Comparison of ENCODE assay signal across 21 cellular contexts in genomic region chr14:94751321-94751720, GRCh38. TPM values are rescaled to one million over a fixed set of nuclear protein-coding genes. Genes with fewer than 3 reads are reported as not detected.
DNase-seq lines count a peak whose midpoint lies in the region; ATAC-seq and TF ChIP-seq lines count a peak whose summit lies in the region.
"Had no signal": no experiment of that assay in that cellular context is flagged by ENCODE, and none has a peak within 500 bp of the region (broad histone marks: within the 10 kb centered on the region; RNA-seq: fewer than 3 reads in every experiment).

No MANE protein-coding gene starts in this region.

- H3K9me3 Mint-ChIP-seq in chondrocyte (ENCODE audit: low read depth) (no peaks in the 10 kb centered on the region), neural progenitor cell (no peaks in the 10 kb centered on the region)
- H3K9me3 Mint-ChIP-seq: CD4-positive, alpha-beta T cell; CD8-positive, alpha-beta memory T cell had no signal

- no peaks in the 10 kb centered on the region for H3K79me2 ChIP-seq in neural progenitor cell (ENCODE audit: low read depth)

- intact Hi-C loops in sciatic nerve (cut with DNase I) = no loop called here

- H3K9me3 ChIP-seq in neural progenitor cell (ENCODE audit: low read depth) = no peaks in the 10 kb centered on the region
- H3K9me3 ChIP-seq: BE2C; BLaER1 treated with 17β-estradiol and CSF1 and Interleukin-3, amounts not matched to agents 10 nM and 100 nM; HAP-1 had no signal

- no peak for ATAC-seq in sciatic nerve

- H3K27ac Mint-ChIP-seq in chondrocyte (ENCODE audit: unreplicated experiment) (no peak overlapping the region), neural progenitor cell (no peak overlapping the region)
- H3K27ac Mint-ChIP-seq: CD4-positive, alpha-beta T cell; HFFc6 had no signal

- peaks cover 6% of the 10 kb centered on the region for H3K27me3 ChIP-seq in neural progenitor cell
- H3K27me3 ChIP-seq: BE2C; BLaER1 treated with 17β-estradiol and CSF1 and Interleukin-3, amounts not matched to agents 10 nM and 100 nM had no signal

- H3K27me3 Mint-ChIP-seq in chondrocyte (ENCODE audit: low read depth) = peaks cover 15% of the 10 kb centered on the region
- H3K27me3 Mint-ChIP-seq in neural progenitor cell (ENCODE audit: insufficient read depth, low read depth) = peaks cover 9% of the 10 kb centered on the region

- no peak overlapping the region for H3K27ac ChIP-seq in neural progenitor cell
- H3K27ac ChIP-seq: 22Rv1; BLaER1 treated with 17β-estradiol and CSF1 and Interleukin-3, amounts not matched to agents 10 nM and 100 nM had no signal

- no peak overlapping the region for H3K9ac ChIP-seq in neural progenitor cell
- H3K9ac ChIP-seq: BLaER1 treated with 17β-estradiol and CSF1 and Interleukin-3, amounts not matched to agents 10 nM and 100 nM had no signal

- no peaks in the 10 kb centered on the region for H4K20me1 ChIP-seq in neural progenitor cell (ENCODE audit: low read depth)
- H4K20me1 ChIP-seq: BLaER1 treated with 17β-estradiol and CSF1 and Interleukin-3, amounts not matched to agents 10 nM and 100 nM had no signal

- in situ Hi-C loops in GM13976 (cut with MboI; ENCODE audit: low sequenced_read_pairs, unreplicated experiment) = no loop called here

- DNase-seq in chondrocyte (ENCODE audit: low spot score) (peak; percentile 40), neural progenitor cell (ENCODE audit: low spot score) (no peak), sciatic nerve (ENCODE audit: low spot score) (peak; percentile 42), DMS53 treated with DMSO at 0.1 percent for 48 hours (lab: John Stamatoyannopoulos, UW; ENCODE audit: unreplicated experiment) (no peak), GM13976 (ENCODE audit: low spot score) (no peak), T-helper 1 cell (no peak)
- DNase-seq: AML-193; BE2C; CD4-positive, alpha-beta T cell; CD8-positive, alpha-beta memory T cell; COR-L47; DMS 273 treated with DMSO at 0.1 percent for 48 hours; DMS79 treated with DMSO at 0.1 percent for 48 hours; GF-D8; GOT3; HFFc6 had no signal

- H3K36me3 Mint-ChIP-seq in chondrocyte (ENCODE audit: low read depth) (no peaks in the 10 kb centered on the region), neural progenitor cell (no peaks in the 10 kb centered on the region)
- H3K36me3 Mint-ChIP-seq: CD14-positive monocyte; CD8-positive, alpha-beta memory T cell had no signal

- H3K4me1 ChIP-seq in neural progenitor cell = peaks cover 40% of the 10 kb centered on the region
- H3K4me1 ChIP-seq: BE2C; BLaER1 treated with 17β-estradiol and CSF1 and Interleukin-3, amounts not matched to agents 10 nM and 100 nM; HAP-1 had no signal

- no peaks in the 10 kb centered on the region for H3K36me3 ChIP-seq in neural progenitor cell
- H3K36me3 ChIP-seq: BE2C; BLaER1 treated with 17β-estradiol and CSF1 and Interleukin-3, amounts not matched to agents 10 nM and 100 nM; HAP-1 had no signal

- peaks cover 34% of the 10 kb centered on the region for H3F3A ChIP-seq in neural progenitor cell (ENCODE audit: low read depth)

- H3K4me2 ChIP-seq in neural progenitor cell = peak overlapping the region; percentile 28
- H3K4me2 ChIP-seq: BLaER1 treated with 17β-estradiol and CSF1 and Interleukin-3, amounts not matched to agents 10 nM and 100 nM had no signal

- no peak overlapping the region for H3K4me3 ChIP-seq in neural progenitor cell
- H3K4me3 ChIP-seq: BLaER1 treated with 17β-estradiol and CSF1 and Interleukin-3, amounts not matched to agents 10 nM and 100 nM; HAP-1 had no signal

- H3K4me1 Mint-ChIP-seq in chondrocyte (ENCODE audit: low read depth) = no peaks in the 10 kb centered on the region
- peaks cover 16% of the 10 kb centered on the region for H3K4me1 Mint-ChIP-seq in neural progenitor cell
- H3K4me1 Mint-ChIP-seq: CD14-positive monocyte; CD8-positive, alpha-beta memory T cell had no signal

- H3K4me3 Mint-ChIP-seq in chondrocyte (ENCODE audit: unreplicated experiment) (no peak overlapping the region), neural progenitor cell (no peak overlapping the region)
- H3K4me3 Mint-ChIP-seq: CD14-positive monocyte; CD4-positive, alpha-beta T cell; CD8-positive, alpha-beta memory T cell; HFFc6 had no signal

- TF ChIP-seq CTCF in chondrocyte (IDR thresholded peaks at IDR 0.05) (no peak), neural progenitor cell (IDR thresholded peaks at IDR 0.05) (no peak), GM13976 (IDR thresholded peaks at IDR 0.05; ENCODE audit: borderline replicate concordance, control extremely low read depth, extremely low read depth, insufficient read depth, missing control alignments) (no peak)

- H2AFZ ChIP-seq in neural progenitor cell (replicated peaks) = no peak overlapping the region

RNA-seq across cellular contexts. Expression of gene GSC, which starts 18.6 kb away (rescaled TPM):
- total RNA-seq in chondrocyte = not detected in 3 replicates
- total RNA-seq in neural progenitor cell (ENCODE audit: low replicate concordance) = 1.1 and 2.8 TPM in 2 replicates
- 4.5 TPM for total RNA-seq in sciatic nerve
- total RNA-seq: CD4-positive, alpha-beta T cell; CD8-positive, alpha-beta memory T cell; G401; HFFc6 had no signal

Comparison
In these comparisons a context has a peak if more than half of its experiments do, and no peak if none do; other contexts are left out.
1. DNase-seq: peak in chondrocyte (single experiment) and sciatic nerve (single experiment); none in neural progenitor cell (single experiment), DMS53 treated with DMSO at 0.1 percent for 48 hours (single experiment), GM13976 (single experiment) and T-helper 1 cell (0 of 5).